Comparison of ENCODE assay signal across 24 cellular contexts in genomic region chr2:121281694-121282093, GRCh38.
"Had no signal": no experiment of that assay in that cellular context is flagged by ENCODE, and none has a peak within 500 bp of the region (broad histone marks: within the 10 kb centered on the region; RNA-seq: fewer than 3 reads in every experiment).

No MANE protein-coding gene starts in this region.

- H3K4me3 ChIP-seq: ascending aorta, body of pancreas, MG63 had no signal

- H3K27ac ChIP-seq: ascending aorta, body of pancreas had no signal

- H3K27me3 ChIP-seq: body of pancreas, MG63 had no signal

- DNase-seq: activated CD4-positive, alpha-beta T cell treated with anti-CD3 and anti-CD28 coated beads for 48 hours; activated CD4-positive, alpha-beta T cell treated with anti-CD3 and anti-CD28 coated beads, Interleukin-2, amount 50 U/mL, for 4 hours; activated CD4-positive, CD25-positive, alpha-beta regulatory T cell treated with anti-CD3 and anti-CD28 coated beads, Interleukin-2, amount 50 U/mL, for 72 hours; activated CD8-positive, alpha-beta memory T cell treated with anti-CD3 and anti-CD28 coated beads, Interleukin-2, amount 50 U/mL, for 48 hours; activated CD8-positive, alpha-beta T cell treated with anti-CD3 and anti-CD28 coated beads, Interleukin-2, amount 10 ng/mL, durations not matched to agents 7 days and 5 days; activated naive CD4-positive, alpha-beta T cell treated with Interleukin-2 at 50 U/mL for 16 hours; activated naive CD8-positive, alpha-beta T cell treated with anti-CD3 and anti-CD28 coated beads, Interleukin-2, amount 50 U/mL, for 24 hours; activated T-cell treated with anti-CD3 and anti-CD28 coated beads, Interleukin-2, amount 50 U/mL, for 1 hour; amniotic stem cell; body of pancreas; MG63; MV-4-11; NCI-H1092 treated with DMSO at 0.1 percent for 48 hours; NCI-H1417 treated with DMSO at 0.1 percent for 48 hours; NCI-H1694; NCI-H2029; NCI-H2107; NCI-H446; NCI-H524; PC-3; SHP77 treated with DMSO at 0.1 percent for 48 hours had no signal

- H3K36me3 ChIP-seq: ascending aorta, MG63 had no signal

- H3K9me3 ChIP-seq: ascending aorta, body of pancreas, MG63 had no signal

- ATAC-seq: activated CD8-positive, alpha-beta T cell treated with anti-CD3 and anti-CD28 coated beads, Interleukin-2, amount 10 ng/mL, durations not matched to agents 7 days and 5 days; activated naive CD4-positive, alpha-beta T cell treated with anti-CD3 and anti-CD28 coated beads, Interleukin-2, amount 50 U/mL, for 72 hours; activated naive CD8-positive, alpha-beta T cell treated with anti-CD3 and anti-CD28 coated beads, Interleukin-2, amount 50 U/mL, for 24 hours; body of pancreas; PC-3; WTC11 had no signal
